1 cellular context compared by ENCODE assay signal in genomic region chr6:37459981-37460800, GRCh38.
TF ChIP-seq lines count a peak whose summit lies in the region.

No MANE protein-coding gene starts in this region.

TF ChIP-seq in SK-N-SH, 30 proteins besides CTCF, POLR2A, EP300 and RAD21:
- TF ChIP-seq FOXM1 (IDR thresholded peaks at IDR 0.05; ENCODE audit: low read depth), result no peak
- peak; percentile 88; the same call in 1 of the 2 replicates for TF ChIP-seq RFX5 (IDR thresholded peaks at IDR 0.05; ENCODE audit: low read length)
- peak; percentile 99 for TF ChIP-seq GATA2 (CRISPR knock-in tag; IDR thresholded peaks at IDR 0.05)
- no peak for TF ChIP-seq USF1 (IDR thresholded peaks at IDR 0.05; ENCODE audit: borderline replicate concordance, low read depth)
- TF ChIP-seq SMC3 (IDR thresholded peaks at IDR 0.05; ENCODE audit: low read depth, low read length), result no peak
- TF ChIP-seq TCF12 (IDR thresholded peaks at IDR 0.05), result peak; percentile 35; the same call in 1 of the 2 replicates
- TF ChIP-seq RCOR1 (IDR thresholded peaks at IDR 0.05; ENCODE audit: low read length), result peak; percentile 97
- TF ChIP-seq JUND (IDR thresholded peaks at IDR 0.05), result no peak
- TF ChIP-seq YY1 (IDR thresholded peaks at IDR 0.05; ENCODE audit: low read depth), result no peak
- TF ChIP-seq REST (IDR thresholded peaks at IDR 0.05; ENCODE audit: low read depth, low read length), result no peak
- peak; percentile 88 for TF ChIP-seq CHD2 (IDR thresholded peaks at IDR 0.05; ENCODE audit: low read length, partially characterized antibody)
- peak; percentile 80 for TF ChIP-seq FOXJ3 (CRISPR knock-in tag; IDR thresholded peaks at IDR 0.05)
- peak; percentile 90 for TF ChIP-seq MXI1 (IDR thresholded peaks at IDR 0.05; ENCODE audit: low read depth, low read length)
- no peak for TF ChIP-seq NRF1 (IDR thresholded peaks at IDR 0.05; ENCODE audit: low read depth, low read length)
- TF ChIP-seq IRF3 (IDR thresholded peaks at IDR 0.05; ENCODE audit: low read depth, low read length), result no peak
TF ChIP-seq in SK-N-SH: peak in this region for 7.
